ENCODE assay signal across 9 cellular contexts in the genomic region with DNA sequence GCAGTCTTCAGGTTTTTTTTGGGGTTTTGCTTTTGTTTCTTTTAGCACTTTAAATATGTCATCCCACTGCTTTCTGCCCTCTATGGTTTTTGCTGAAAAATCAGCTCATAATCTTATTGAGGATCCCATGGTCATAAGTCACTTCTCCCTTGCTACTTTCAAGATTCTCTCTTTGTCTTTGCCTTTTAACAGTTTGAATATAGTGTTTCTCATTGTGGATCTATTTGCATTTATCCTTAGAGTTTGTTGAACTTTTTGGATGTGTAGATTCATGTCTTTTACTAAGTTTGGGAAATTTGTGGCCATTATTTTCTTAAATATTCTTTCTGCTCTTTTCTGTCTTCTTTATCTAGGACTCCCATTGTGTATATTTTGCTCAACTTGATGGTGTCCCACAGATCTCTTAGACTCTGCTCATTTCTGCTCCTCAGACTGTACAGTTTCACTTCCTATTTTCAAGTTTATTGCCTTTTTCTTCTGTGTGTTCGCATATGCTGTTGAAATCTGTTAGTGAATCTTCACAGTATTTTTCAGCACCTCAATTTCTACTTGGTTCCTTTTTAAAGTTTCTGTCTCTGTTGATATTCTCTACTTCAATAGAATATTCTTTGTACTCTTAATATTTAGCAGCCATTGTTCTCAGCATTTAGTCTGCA.
DNase-seq lines count a peak whose midpoint lies in the region; ATAC-seq and TF ChIP-seq lines count a peak whose summit lies in the region.
"Had no signal": no experiment of that assay in that cellular context is flagged by ENCODE, and none has a peak within 500 bp of the region (broad histone marks: within the 10 kb centered on the region; RNA-seq: fewer than 3 reads in every experiment).

No MANE protein-coding gene starts in this region.

- no peaks in the 10 kb centered on the region for H3K79me1 ChIP-seq in H9 (ENCODE audit: insufficient read depth, low read depth, low read length, poor library complexity, severe bottlenecking)

- H3K4me3 Mint-ChIP-seq in H9 = no peak overlapping the region

- H3K27me3 Mint-ChIP-seq in H9 (ENCODE audit: low read depth) = no peaks in the 10 kb centered on the region

- no peaks in the 10 kb centered on the region for H4K20me1 ChIP-seq in H9 (ENCODE audit: control insufficient read depth, insufficient read depth, insufficient read length)

- no peak overlapping the region for H4K8ac ChIP-seq in H9 (replicated peaks; ENCODE audit: insufficient read length, low read depth, low read length)

- H2BK5ac ChIP-seq in H9 (ENCODE audit: insufficient read length, low read length) = no peak overlapping the region

- H2BK120ac ChIP-seq in H9 (ENCODE audit: low read depth, low read length, poor library complexity, severe bottlenecking) = no peak overlapping the region

- no peak overlapping the region for H3K27ac Mint-ChIP-seq in H9

- no peak overlapping the region for H2AK5ac ChIP-seq in H9 (ENCODE audit: insufficient read length, low read length)

- in situ Hi-C loops in KBM-7 (cut with MboI; ENCODE audit: low pct_unique_long_range_greater_than_20kb, low sequenced_read_pairs) = no loop called here

- no peak overlapping the region for H2AFZ ChIP-seq in H9 (ENCODE audit: low read length)

- no peak overlapping the region for H3K56ac ChIP-seq in H9 (ENCODE audit: insufficient read length, low read depth, low read length)

- H3K4ac ChIP-seq in H9 (ENCODE audit: low read depth, low read length) = no peak overlapping the region

- H3T11ph ChIP-seq in H9 (ENCODE audit: low read length) = peak overlapping the region; percentile 67

- H3K4me3 ChIP-seq in left lung = no peak overlapping the region

- no peak overlapping the region for H3K27ac ChIP-seq in H9 (ENCODE audit: insufficient read length, low read depth, low read length)
- H3K27ac ChIP-seq in left lung = peak overlapping the region in 1 of 2 donors; percentile 55

- H4K5ac ChIP-seq in H9 (ENCODE audit: insufficient read length, low read depth, low read length) = no peak overlapping the region

- H2BK12ac ChIP-seq in H9 (ENCODE audit: insufficient read length, low read depth, low read length) = no peak overlapping the region

- H3K9me3 Mint-ChIP-seq in H9 = no peaks in the 10 kb centered on the region; a peak in 1 of 5 replicates

- H3K79me2 ChIP-seq in H9 (ENCODE audit: insufficient read depth, low read length) = peaks cover 6% of the 10 kb centered on the region; the same call in 1 of the 2 replicates

- H3K23ac ChIP-seq in H9 (ENCODE audit: insufficient read length, low read depth, low read length) = no peak overlapping the region

- no peaks in the 10 kb centered on the region for H3K27me3 ChIP-seq in H9 (ENCODE audit: insufficient read depth, low read length)
- H3K27me3 ChIP-seq in left lung = no peaks in the 10 kb centered on the region

- TF ChIP-seq CTCF in H9 (conservative IDR thresholded peaks at IDR 0.05) (no peak), left lung (IDR thresholded peaks at IDR 0.05) (no peak)

- peaks cover 9 to 13% of the 10 kb centered on the region in 2 experiments for H3K4me1 Mint-ChIP-seq in H9

- H3K9me3 ChIP-seq in H9 (ENCODE audit: control insufficient read depth, low read depth, low read length) = no peaks in the 10 kb centered on the region
- H3K9me3 ChIP-seq in left lung = no peaks in the 10 kb centered on the region

- H2BK15ac ChIP-seq in H9 (ENCODE audit: low read depth, low read length) = no peak overlapping the region

- no peak overlapping the region for H4K91ac ChIP-seq in H9 (ENCODE audit: insufficient read length, low read depth, low read length)

- H3K14ac ChIP-seq in H9 (ENCODE audit: insufficient read depth, low read length) = no peak overlapping the region

- peaks cover 0 to 14% of the 10 kb centered on the region in 2 donors for H3K36me3 ChIP-seq in left lung

- H3K4me1 ChIP-seq in H9 (ENCODE audit: insufficient read depth, low read length) (no peaks in the 10 kb centered on the region; the same call in 1 of the 2 replicates), left lung (peaks cover 0 to 43% of the 10 kb centered on the region in 2 donors)

- no CpG with 5 or more reads among the region's 1 CpG for WGBS in H9 (ENCODE audit: extremely low coverage, insufficient read length, low lambda C conversion rate)

- ATAC-seq in GM18858 (IDR thresholded peaks at IDR 0.05; ENCODE audit: unreplicated experiment) (peak; percentile 88), left lung (peak; percentile 53)

- H3K36me3 Mint-ChIP-seq in H9 (ENCODE audit: insufficient read depth in 1 of 3, low read depth in 3 of 3) = peaks cover 8 to 17% (median 10%) of the 10 kb centered on the region in 3 experiments; a peak in 6 of 7 replicates

- H3K18ac ChIP-seq in H9 (ENCODE audit: insufficient read length, low read depth, low read length) = no peak overlapping the region

- DNase-seq in H9 (no peak), KBM-7 (peak; percentile 77), left lung (no peak), GOT3 (lab: John Stamatoyannopoulos, UW) (no peak), NCI-H1417 (lab: John Stamatoyannopoulos, UW) (no peak), nucleus accumbens (lab: John Stamatoyannopoulos, UW) (no peak)
- DNase-seq in activated effector memory CD4-positive, alpha-beta T cell treated with anti-CD3 and anti-CD28 coated beads, Interleukin-2, amount 50 U/mL, for 16 hours = no peak
- DNase-seq: NCI-H446 had no signal

- H3K9ac ChIP-seq in H9 (ENCODE audit: extremely low read depth, insufficient read length, low read length) = no peak overlapping the region

- intact Hi-C loops in left lung (cut with DNase I) = no loop called here

- no peak overlapping the region for H2BK20ac ChIP-seq in H9 (ENCODE audit: low read depth, low read length, poor library complexity, severe bottlenecking)

- no peaks in the 10 kb centered on the region for H3K23me2 ChIP-seq in H9 (ENCODE audit: insufficient read length, low read depth, low read length, poor library complexity, severe bottlenecking)

- H3K4me2 ChIP-seq in H9 (ENCODE audit: insufficient read depth, insufficient read length, low read length) = no peak overlapping the region
